Comparison of ENCODE assay signal across 8 cellular contexts in genomic region chr1:12143631-12144155, GRCh38. TPM values are rescaled to one million over a fixed set of nuclear protein-coding genes. Genes with fewer than 3 reads are reported as not detected.
DNase-seq lines count a peak whose midpoint lies in the region; ATAC-seq and TF ChIP-seq lines count a peak whose summit lies in the region.

No MANE protein-coding gene starts in this region.

- peak in 2 of 4 donors; percentile 12 to 48 for TF ChIP-seq EP300 in upper lobe of left lung (IDR thresholded peaks at IDR 0.05)

- peak in 5 of 6 experiments; percentile 6 to 42 (median 17) for TF ChIP-seq CTCF in upper lobe of left lung (IDR thresholded peaks at IDR 0.05)

- TF ChIP-seq POLR2A in upper lobe of left lung (IDR thresholded peaks at IDR 0.05) = peak in 1 of 4 donors; percentile 44

- peaks cover 38 to 63% (median 57%) of the 10 kb centered on the region in 4 donors for H3K4me1 ChIP-seq in upper lobe of left lung

- 3% methylated on average over 5 to 17 of the region's 17 CpGs for WGBS in upper lobe of left lung, 2 donors

- H3K4me3 ChIP-seq in upper lobe of left lung = no peak overlapping the region

- H3K27ac ChIP-seq in cingulate gyrus (ENCODE audit: low read depth, low read length) = peak overlapping the region; percentile 63
- H3K27ac ChIP-seq in upper lobe of left lung = peak overlapping the region; percentile 71 to 87 (median 85)

- H3K36me3 ChIP-seq in upper lobe of left lung = no peaks in the 10 kb centered on the region

- ATAC-seq in upper lobe of left lung (ENCODE audit: low FRiP score in 2 of 2) = peak; percentile 72 to 92

- DNase-seq in activated effector memory CD4-positive, alpha-beta T cell treated with anti-CD3 and anti-CD28 coated beads, Interleukin-2, amount 50 U/mL, for 16 hours = peak; percentile 75
- no peak for DNase-seq in activated effector memory CD4-positive, alpha-beta T cell treated with Interleukin-2 at 50 U/mL for 16 hours
- DNase-seq in RPMI8226 = peak; percentile 88
- DNase-seq in midbrain (lab: John Stamatoyannopoulos, UW) = peak; percentile 27
- peak in 1 of 2 donors; percentile 92 for DNase-seq in upper lobe of left lung
- DNase-seq in NCI-H187 (lab: John Stamatoyannopoulos, UW) = no peak
- DNase-seq in effector CD8-positive, alpha-beta T cell (lab: John Stamatoyannopoulos, UW) = no peak

- H3K9me3 ChIP-seq in upper lobe of left lung = no peaks in the 10 kb centered on the region

- no peaks in the 10 kb centered on the region for H3K27me3 ChIP-seq in upper lobe of left lung

RNA-seq across cellular contexts. Expression of gene TNFRSF1B, which starts 23.1 kb away (rescaled TPM):
- 100 to 1,000 TPM in 1 of 6 donors, 10 to 100 TPM in 5; 28.3 to 113 (median 58.5) TPM for total RNA-seq in upper lobe of left lung

Comparison
In these comparisons a context has a peak if more than half of its experiments do, and no peak if none do; other contexts are left out.
1. DNase-seq: peak in activated effector memory CD4-positive, alpha-beta T cell treated with anti-CD3 and anti-CD28 coated beads, Interleukin-2, amount 50 U/mL, for 16 hours (single experiment), RPMI8226 (single experiment) and midbrain (single experiment); none in activated effector memory CD4-positive, alpha-beta T cell treated with Interleukin-2 at 50 U/mL for 16 hours (single experiment), NCI-H187 (0 of 2) and effector CD8-positive, alpha-beta T cell (single experiment).